In the genomic region with DNA sequence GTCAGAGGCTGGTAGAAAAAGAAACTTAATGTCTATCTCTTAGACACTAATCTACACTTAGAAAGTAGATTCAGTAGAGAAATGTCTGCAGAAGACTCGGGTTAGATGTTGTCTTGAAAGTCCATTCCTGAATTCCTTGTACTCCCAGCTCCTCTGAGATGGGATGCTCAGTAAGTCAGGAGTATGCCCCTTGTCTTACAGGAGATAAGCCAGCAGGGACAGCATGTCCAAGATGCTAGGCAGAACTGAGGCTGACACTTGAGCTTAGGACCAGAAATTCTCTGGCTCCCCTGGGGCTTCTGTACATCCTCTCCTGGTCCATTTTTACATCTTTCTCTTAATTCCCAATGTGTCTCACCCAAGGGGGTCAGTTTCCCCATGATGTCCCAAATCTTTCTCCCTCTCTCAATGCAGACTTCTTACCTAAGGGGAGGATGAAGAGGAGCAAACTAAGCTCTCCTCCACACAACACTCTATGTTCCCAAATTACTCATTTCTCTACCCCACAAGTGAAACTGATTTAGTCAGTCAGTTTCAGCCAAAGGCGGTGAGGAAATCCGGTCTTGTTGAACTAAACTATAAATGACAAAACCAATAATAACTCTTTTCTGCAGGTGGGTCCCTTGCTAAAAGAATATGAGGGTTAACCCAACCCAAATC, we compare ENCODE assay signal across 8 cellular contexts.
DNase-seq lines count a peak whose midpoint lies in the region; ATAC-seq lines count a peak whose summit lies in the region.

No MANE protein-coding gene starts in this region.

- peaks cover 97 to 100% (median 98%) of the 10 kb centered on the region in 10 experiments for H3K4me1 ChIP-seq in BLaER1 treated with 17β-estradiol and CSF1 and Interleukin-3, amounts not matched to agents 10 nM and 100 nM

- H3K4me1 Mint-ChIP-seq in activated T-cell treated with anti-CD3 and anti-CD28 coated beads, Interleukin-2, amount 50 U/mL, for 4 hours (ENCODE audit: low read depth) = peaks cover 73% of the 10 kb centered on the region
- H3K4me1 Mint-ChIP-seq in natural killer cell treated with Interleukin-12 subunit alpha and Interleukin-12 subunit beta and Interleukin-15 and Interleukin-18, amount 100 ng/mL, for 72 hours (ENCODE audit: low read depth in 2 of 2) = peaks cover 61 to 70% of the 10 kb centered on the region in 2 donors

- H3K36me3 Mint-ChIP-seq in activated T-cell treated with anti-CD3 and anti-CD28 coated beads, Interleukin-2, amount 50 U/mL, for 4 hours (ENCODE audit: insufficient read depth) = peaks cover 51% of the 10 kb centered on the region
- peaks cover 29% of the 10 kb centered on the region for H3K36me3 Mint-ChIP-seq in natural killer cell treated with Interleukin-12 subunit alpha and Interleukin-12 subunit beta and Interleukin-15 and Interleukin-18, amount 100 ng/mL, for 72 hours

- peak; percentile 84 for ATAC-seq in GM19395 (IDR thresholded peaks at IDR 0.05; ENCODE audit: unreplicated experiment)
- ATAC-seq in HG03432 (IDR thresholded peaks at IDR 0.05; ENCODE audit: unreplicated experiment) = peak; percentile 80
- peak; percentile 60 to 64 for ATAC-seq in activated T-cell treated with anti-CD3 and anti-CD28 coated beads, Interleukin-2, amount 50 U/mL, for 4 hours
- ATAC-seq in natural killer cell treated with Interleukin-12 subunit alpha and Interleukin-12 subunit beta and Interleukin-15 and Interleukin-18, amount 100 ng/mL, for 72 hours = peak; percentile 67 to 78

- H3K27ac Mint-ChIP-seq in natural killer cell treated with Interleukin-12 subunit alpha and Interleukin-12 subunit beta and Interleukin-15 and Interleukin-18, amount 100 ng/mL, for 72 hours = no peak overlapping the region

- H3K9ac ChIP-seq in BLaER1 treated with 17β-estradiol and CSF1 and Interleukin-3, amounts not matched to agents 10 nM and 100 nM = peak overlapping the region; percentile 40 to 92 (median 85); a peak in 20 of 22 replicates

- H3K9me3 Mint-ChIP-seq in activated T-cell treated with anti-CD3 and anti-CD28 coated beads, Interleukin-2, amount 50 U/mL, for 4 hours = no peaks in the 10 kb centered on the region
- H3K9me3 Mint-ChIP-seq in natural killer cell treated with Interleukin-12 subunit alpha and Interleukin-12 subunit beta and Interleukin-15 and Interleukin-18, amount 100 ng/mL, for 72 hours = no peaks in the 10 kb centered on the region

- no peak for DNase-seq in activated T-cell treated with anti-CD3 and anti-CD28 coated beads, Interleukin-2, amount 50 U/mL, for 4 hours
- DNase-seq in natural killer cell treated with Interleukin-12 subunit alpha and Interleukin-12 subunit beta and Interleukin-15 and Interleukin-18, amount 100 ng/mL, for 72 hours (ENCODE audit: low spot score) = peak; percentile 81
- no peak for DNase-seq in activated gamma-delta T cell (lab: John Stamatoyannopoulos, UW)
- DNase-seq in NCI-H526 (lab: John Stamatoyannopoulos, UW) = no peak
- no peak for DNase-seq in effector CD8-positive, alpha-beta T cell (lab: John Stamatoyannopoulos, UW)

- peak overlapping the region; percentile 29 to 62 (median 49); a peak in 19 of 20 replicates for H3K4me3 ChIP-seq in BLaER1 treated with 17β-estradiol and CSF1 and Interleukin-3, amounts not matched to agents 10 nM and 100 nM

- no peaks in the 10 kb centered on the region for H3K27me3 Mint-ChIP-seq in activated T-cell treated with anti-CD3 and anti-CD28 coated beads, Interleukin-2, amount 50 U/mL, for 4 hours (ENCODE audit: low read depth)
- H3K27me3 Mint-ChIP-seq in natural killer cell treated with Interleukin-12 subunit alpha and Interleukin-12 subunit beta and Interleukin-15 and Interleukin-18, amount 100 ng/mL, for 72 hours = no peaks in the 10 kb centered on the region

- peak overlapping the region; percentile 77 to 95 (median 91) for H3K4me2 ChIP-seq in BLaER1 treated with 17β-estradiol and CSF1 and Interleukin-3, amounts not matched to agents 10 nM and 100 nM

- H3K27me3 ChIP-seq in BLaER1 treated with 17β-estradiol and CSF1 and Interleukin-3, amounts not matched to agents 10 nM and 100 nM = peaks cover 0 to 15% (median 0%) of the 10 kb centered on the region in 11 experiments; a peak in 2 of 22 replicates

- peak overlapping the region; percentile 43 to 99 (median 96); a peak in 21 of 22 replicates for H3K27ac ChIP-seq in BLaER1 treated with 17β-estradiol and CSF1 and Interleukin-3, amounts not matched to agents 10 nM and 100 nM

- peaks cover 0 to 72% (median 23%) of the 10 kb centered on the region in 11 experiments; a peak in 14 of 22 replicates for H3K36me3 ChIP-seq in BLaER1 treated with 17β-estradiol and CSF1 and Interleukin-3, amounts not matched to agents 10 nM and 100 nM

- no peaks in the 10 kb centered on the region; a peak in 2 of 22 replicates for H3K9me3 ChIP-seq in BLaER1 treated with 17β-estradiol and CSF1 and Interleukin-3, amounts not matched to agents 10 nM and 100 nM (replicated peaks in 1 of 11)

- H4K20me1 ChIP-seq in BLaER1 treated with 17β-estradiol and CSF1 and Interleukin-3, amounts not matched to agents 10 nM and 100 nM = peaks cover 0 to 10% (median 0%) of the 10 kb centered on the region in 11 experiments; a peak in 4 of 22 replicates

- peak overlapping the region; percentile 77 for H3K4me3 Mint-ChIP-seq in activated T-cell treated with anti-CD3 and anti-CD28 coated beads, Interleukin-2, amount 50 U/mL, for 4 hours
- peak overlapping the region; percentile 84 for H3K4me3 Mint-ChIP-seq in natural killer cell treated with Interleukin-12 subunit alpha and Interleukin-12 subunit beta and Interleukin-15 and Interleukin-18, amount 100 ng/mL, for 72 hours
